8 cellular contexts compared by ENCODE assay signal in the genomic region with DNA sequence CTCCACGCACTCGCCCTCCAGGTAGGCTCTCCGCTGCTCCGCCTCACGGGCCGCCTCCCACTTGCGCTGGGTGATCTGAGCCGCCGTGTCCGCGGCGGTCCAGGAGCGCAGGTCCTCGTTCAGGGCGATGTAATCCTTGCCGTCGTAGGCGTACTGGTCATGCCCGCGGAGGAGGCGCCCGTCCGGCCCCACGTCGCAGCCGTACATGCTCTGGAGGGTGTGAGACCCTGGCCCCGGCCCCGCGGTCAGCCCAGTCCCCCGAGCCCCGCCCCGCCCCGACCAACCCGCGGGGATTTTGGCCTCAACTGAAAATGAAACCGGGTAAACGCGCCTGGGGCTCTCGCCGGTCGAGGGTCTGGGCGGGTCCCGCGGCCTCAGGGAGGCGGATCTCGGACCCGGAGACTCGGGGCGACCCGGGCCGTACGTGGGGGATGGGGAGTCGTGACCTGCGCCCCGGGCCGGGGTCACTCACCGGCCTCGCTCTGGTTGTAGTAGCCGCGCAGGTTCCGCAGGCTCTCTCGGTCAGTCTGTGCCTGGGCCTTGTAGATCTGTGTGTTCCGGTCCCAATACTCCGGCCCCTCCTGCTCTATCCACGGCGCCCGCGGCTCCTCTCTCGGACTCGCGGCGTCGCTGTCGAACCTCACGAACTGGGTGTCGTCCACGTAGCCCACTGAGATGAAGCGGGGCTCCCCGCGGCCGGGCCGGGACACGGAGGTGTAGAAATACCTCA. TPM values are rescaled to one million over a fixed set of nuclear protein-coding genes. Genes with fewer than 3 reads are reported as not detected.
DNase-seq lines count a peak whose midpoint lies in the region; ATAC-seq and TF ChIP-seq lines count a peak whose summit lies in the region.

No MANE protein-coding gene starts in this region.

- H3K27me3 ChIP-seq in GM23338 (ENCODE audit: insufficient read depth) (peaks cover 41% of the 10 kb centered on the region), lower lobe of right lung (ENCODE audit: low read depth) (no peaks in the 10 kb centered on the region), subcutaneous abdominal adipose tissue (ENCODE audit: control insufficient read depth in 5 of 5, insufficient read depth in 4 of 5, low read length in 5 of 5) (no peaks in the 10 kb centered on the region)

- no peaks in the 10 kb centered on the region for H3K79me2 ChIP-seq in GM23338 (replicated peaks; ENCODE audit: insufficient read depth)

- H3K9me3 ChIP-seq in lower lobe of right lung (no peaks in the 10 kb centered on the region), subcutaneous abdominal adipose tissue (ENCODE audit: control insufficient read depth in 5 of 5, low read length in 5 of 5) (no peaks in the 10 kb centered on the region)

- TF ChIP-seq CTCF in C4-2B (conservative IDR thresholded peaks at IDR 0.05): peak; percentile 16
- no peak for TF ChIP-seq CTCF in GM23338 (conservative IDR thresholded peaks at IDR 0.05; ENCODE audit: low read depth in 2 of 2)
- TF ChIP-seq CTCF in lower lobe of right lung (IDR thresholded peaks at IDR 0.05): no peak

- peak overlapping the region; percentile 68 to 82 (median 73) for H3K9ac ChIP-seq in subcutaneous abdominal adipose tissue (ENCODE audit: low read length in 5 of 5)

- peak; percentile 47 for DNase-seq in GM23338 (ENCODE audit: low spot score)
- DNase-seq in SW480 (ENCODE audit: low spot score): peak; percentile 22
- peak; percentile 29 for DNase-seq in central memory CD4-positive, alpha-beta T cell
- DNase-seq in lower lobe of right lung: peak; percentile 75

- intact Hi-C loops in lower lobe of right lung (cut with DNase I): loop anchor here (10.0 kb wide), 1 partner anchor 82 kb away; the partner anchor contains the start of gene HLA-C

- ATAC-seq in GM23338 (peak; percentile 71), lower lobe of right lung (peak; percentile 71 to 75), GM21367 (IDR thresholded peaks at IDR 0.05; ENCODE audit: unreplicated experiment) (no peak), HG03139 (IDR thresholded peaks at IDR 0.05; ENCODE audit: unreplicated experiment) (no peak)

- H3K9me3 Mint-ChIP-seq in GM23338: no peaks in the 10 kb centered on the region; the same call in 2 of the 3 replicates

- H3K27me3 Mint-ChIP-seq in GM23338 (ENCODE audit: insufficient read depth, low read depth, poor library complexity): peaks cover 37% of the 10 kb centered on the region

- no peaks in the 10 kb centered on the region for H3F3A ChIP-seq in GM23338 (replicated peaks; ENCODE audit: low read depth)

- peaks cover 2% of the 10 kb centered on the region; the same call in 2 of the 3 replicates for H3K4me1 Mint-ChIP-seq in GM23338

- H3K4me1 ChIP-seq in GM23338 (ENCODE audit: insufficient read depth) (no peaks in the 10 kb centered on the region), lower lobe of right lung (peaks cover 15% of the 10 kb centered on the region), subcutaneous abdominal adipose tissue (ENCODE audit: control insufficient read depth in 5 of 5, insufficient read depth in 5 of 5, low read length in 5 of 5) (peaks cover 4 to 24% (median 20%) of the 10 kb centered on the region in 5 donors)

- H3K9me2 ChIP-seq in GM23338 (ENCODE audit: insufficient read depth): no peaks in the 10 kb centered on the region

- H3K36me3 Mint-ChIP-seq in GM23338 (ENCODE audit: low read depth): peaks cover 22% of the 10 kb centered on the region

- peak overlapping the region; percentile 74; the same call in 1 of the 2 replicates for H3K4me2 ChIP-seq in GM23338

- peak overlapping the region; percentile 86 for H3K4me3 Mint-ChIP-seq in GM23338

- no peaks in the 10 kb centered on the region for H4K20me1 ChIP-seq in GM23338 (replicated peaks; ENCODE audit: insufficient read depth)

- H3K27ac Mint-ChIP-seq in GM23338: no peak overlapping the region

- H3K27ac ChIP-seq in C4-2B (peak overlapping the region; percentile 48), GM23338 (ENCODE audit: low read depth) (no peak overlapping the region), lower lobe of right lung (peak overlapping the region; percentile 84), subcutaneous abdominal adipose tissue (ENCODE audit: low read depth, low read length) (peak overlapping the region; percentile 67)

- H3K36me3 ChIP-seq in GM23338 (ENCODE audit: insufficient read depth) (no peaks in the 10 kb centered on the region), lower lobe of right lung (peaks cover 25% of the 10 kb centered on the region), subcutaneous abdominal adipose tissue (ENCODE audit: control insufficient read depth in 5 of 5, insufficient read depth in 5 of 5, low read length in 5 of 5) (peaks cover 0 to 24% (median 24%) of the 10 kb centered on the region in 5 donors)

- peak overlapping the region; percentile 61 for H3K4me3 ChIP-seq in GM23338
- H3K4me3 ChIP-seq in lower lobe of right lung: peak overlapping the region; percentile 68
- H3K4me3 ChIP-seq in subcutaneous abdominal adipose tissue (ENCODE audit: low read depth in 1 of 5, low read length in 5 of 5): peak overlapping the region; percentile 65 to 79 (median 73)

- no peak overlapping the region for H2AFZ ChIP-seq in GM23338

TF ChIP-seq in GM23338, 12 proteins besides CTCF, POLR2A, EP300 and RAD21 (continues in another document):
- TF ChIP-seq EZH2 (IDR thresholded peaks at IDR 0.05; ENCODE audit: low read depth, unreplicated experiment) (no peak), ZNF331 (CRISPR knock-in tag; IDR thresholded peaks at IDR 0.05; ENCODE audit: low read depth) (no peak), REST (IDR thresholded peaks at IDR 0.05; ENCODE audit: unreplicated experiment) (no peak), POLR2AphosphoS5 (IDR thresholded peaks at IDR 0.05; ENCODE audit: low read depth) (no peak)

RNA-seq across cellular contexts. Expression of gene HLA-B, which starts 0.6 kb away (rescaled TPM):
- total RNA-seq in GM23338 (2014; rRNA removed; shearing (Covaris generic)): 36.1 and 44.3 TPM in 2 replicates
- polyA plus RNA-seq in GM23338 (2016; fragmentation: Nextera tagmentation; extraction: Ambion mirVana): 86.0 and 102 TPM in 2 replicates
- total RNA-seq in lower lobe of right lung: 2,736 TPM

RNA-seq across cellular contexts. Expression of gene MICA, which starts 47.0 kb away (rescaled TPM):
- total RNA-seq in GM23338 (2014; rRNA removed; shearing (Covaris generic)): 18.2 and 22.7 TPM in 2 replicates
- 12.7 and 13.4 TPM in 2 replicates for polyA plus RNA-seq in GM23338 (2016; fragmentation: Nextera tagmentation; extraction: Ambion mirVana)
- total RNA-seq in lower lobe of right lung: 33.1 TPM

Comparison
In these comparisons a context has a peak if more than half of its experiments do, and no peak if none do; other contexts are left out.
1. ATAC-seq: peak in GM23338 (single experiment) and lower lobe of right lung (2 of 2); none in GM21367 (single experiment) and HG03139 (single experiment).
2. DNase-seq: peak in every context shown above with its lines; median percentile 75 in lower lobe of right lung; 47 in GM23338; 29 in central memory CD4-positive, alpha-beta T cell; 22 in SW480.
3. RNA of gene HLA-B, which starts 0.6 kb away (total RNA-seq): 2,736 TPM in lower lobe of right lung (single experiment); 36.1 to 44.3 TPM in GM23338; every median in the first group is over 10 times any median in the second.
4. Peak in every context shown above with its lines, with median percentiles within 50 percentile points of each other: H3K4me3 ChIP-seq.